16 cellular contexts compared by ENCODE assay signal in the genomic region with DNA sequence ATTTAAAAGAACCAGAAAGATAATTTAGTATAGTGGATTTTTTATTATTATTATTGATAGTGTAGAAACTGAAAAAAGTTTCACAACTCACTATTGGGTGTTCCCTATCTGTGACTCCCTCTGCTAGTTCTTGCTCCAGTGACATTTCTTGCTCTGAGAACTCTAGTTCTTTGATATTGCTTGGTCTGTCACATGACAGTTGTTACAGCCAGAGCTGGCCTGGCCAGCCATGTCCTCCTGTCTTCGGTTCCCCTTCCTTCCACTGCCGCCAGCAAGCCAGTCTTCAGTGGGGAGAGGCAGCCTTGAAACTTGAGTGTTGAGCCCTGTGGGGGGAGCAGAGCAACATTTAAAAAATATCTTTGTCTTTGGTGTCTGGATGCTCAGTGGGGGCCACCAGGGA.
"Had no signal": no experiment of that assay in that cellular context is flagged by ENCODE, and none has a peak within 500 bp of the region (broad histone marks: within the 10 kb centered on the region; RNA-seq: fewer than 3 reads in every experiment).

No MANE protein-coding gene starts in this region.

- H3K36me3 Mint-ChIP-seq: natural killer cell treated with Interleukin-12 subunit alpha and Interleukin-12 subunit beta and Interleukin-15 and Interleukin-18, amount 100 ng/mL, for 72 hours had no signal

- H3K27ac Mint-ChIP-seq: activated CD8-positive, alpha-beta T cell treated with anti-CD3 and anti-CD28 coated beads, Interleukin-2, amount 10 ng/mL, durations not matched to agents 7 days and 5 days; activated T-helper 1 cell treated with anti-CD3 and anti-CD28 coated beads, Interleukin-12 subunit alpha, Interleukin-12 subunit beta, Interleukin-2, Interleukin-4 antibody, amounts not matched to agents 30 ng/mL and 10 ng/mL and 1 ng/mL, durations not matched to agents 14 hours and 24 hours and 36 hours; natural killer cell treated with Interleukin-12 subunit alpha and Interleukin-12 subunit beta and Interleukin-15 and Interleukin-18, amount 100 ng/mL, for 72 hours; stimulated activated naive CD8-positive, alpha-beta T cell treated with anti-CD3 and anti-CD28 coated beads, Interleukin-15, Interleukin-2, amounts not matched to agents 100 ng/mL and 50 ng/mL, for 24 hours had no signal

- H3K4me3 ChIP-seq: ascending aorta, upper lobe of left lung had no signal

- ATAC-seq: activated CD8-positive, alpha-beta T cell treated with anti-CD3 and anti-CD28 coated beads, Interleukin-2, amount 10 ng/mL, durations not matched to agents 7 days and 5 days; natural killer cell treated with Interleukin-12 subunit alpha and Interleukin-12 subunit beta and Interleukin-15 and Interleukin-18, amount 100 ng/mL, for 72 hours had no signal

- H3K36me3 ChIP-seq: ascending aorta, upper lobe of left lung had no signal

- H3K4me1 ChIP-seq: ascending aorta, upper lobe of left lung had no signal

- H3K27ac ChIP-seq: ascending aorta, upper lobe of left lung, VCaP had no signal

- DNase-seq: activated CD8-positive, alpha-beta memory T cell treated with anti-CD3 and anti-CD28 coated beads, Interleukin-2, amount 50 U/mL, for 48 hours; activated CD8-positive, alpha-beta T cell treated with anti-CD3 and anti-CD28 coated beads, Interleukin-2, amount 10 ng/mL, durations not matched to agents 7 days and 5 days; activated naive CD4-positive, alpha-beta T cell; effector CD4-positive, alpha-beta T cell; foreskin melanocyte; kidney glomerular epithelial cell; mammary epithelial cell; stimulated activated CD4-positive, alpha-beta T cell treated with anti-CD3 and anti-CD28 coated beads, Interleukin-15, amount 100 ng/mL, for 24 hours; stimulated activated CD4-positive, alpha-beta T cell treated with anti-CD3 and anti-CD28 coated beads, Interleukin-4, amount 100 ng/mL, for 24 hours; T-helper 2 cell had no signal

- H3K27me3 ChIP-seq: ascending aorta, upper lobe of left lung had no signal

- H3K4me3 Mint-ChIP-seq: activated CD8-positive, alpha-beta T cell treated with anti-CD3 and anti-CD28 coated beads, Interleukin-2, amount 10 ng/mL, durations not matched to agents 7 days and 5 days; activated T-helper 1 cell treated with anti-CD3 and anti-CD28 coated beads, Interleukin-12 subunit alpha, Interleukin-12 subunit beta, Interleukin-2, Interleukin-4 antibody, amounts not matched to agents 30 ng/mL and 10 ng/mL and 1 ng/mL, durations not matched to agents 14 hours and 24 hours and 36 hours; natural killer cell treated with Interleukin-12 subunit alpha and Interleukin-12 subunit beta and Interleukin-15 and Interleukin-18, amount 100 ng/mL, for 72 hours; stimulated activated naive CD8-positive, alpha-beta T cell treated with anti-CD3 and anti-CD28 coated beads, Interleukin-15, Interleukin-2, amounts not matched to agents 100 ng/mL and 50 ng/mL, for 24 hours had no signal
